7 cellular contexts compared by ENCODE assay signal in genomic region chr6:30685977-30686907, GRCh38. TPM values are rescaled to one million over a fixed set of nuclear protein-coding genes. Genes with fewer than 3 reads are reported as not detected.
DNase-seq lines count a peak whose midpoint lies in the region; ATAC-seq and FAIRE-seq lines count a peak whose summit lies in the region.

A gene with protein sequence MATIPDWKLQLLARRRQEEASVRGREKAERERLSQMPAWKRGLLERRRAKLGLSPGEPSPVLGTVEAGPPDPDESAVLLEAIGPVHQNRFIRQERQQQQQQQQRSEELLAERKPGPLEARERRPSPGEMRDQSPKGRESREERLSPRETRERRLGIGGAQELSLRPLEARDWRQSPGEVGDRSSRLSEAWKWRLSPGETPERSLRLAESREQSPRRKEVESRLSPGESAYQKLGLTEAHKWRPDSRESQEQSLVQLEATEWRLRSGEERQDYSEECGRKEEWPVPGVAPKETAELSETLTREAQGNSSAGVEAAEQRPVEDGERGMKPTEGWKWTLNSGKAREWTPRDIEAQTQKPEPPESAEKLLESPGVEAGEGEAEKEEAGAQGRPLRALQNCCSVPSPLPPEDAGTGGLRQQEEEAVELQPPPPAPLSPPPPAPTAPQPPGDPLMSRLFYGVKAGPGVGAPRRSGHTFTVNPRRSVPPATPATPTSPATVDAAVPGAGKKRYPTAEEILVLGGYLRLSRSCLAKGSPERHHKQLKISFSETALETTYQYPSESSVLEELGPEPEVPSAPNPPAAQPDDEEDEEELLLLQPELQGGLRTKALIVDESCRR (minus strand): TSS chr6:30686645. CDS start chr6:30686018, 627 bp downstream.

- peak within 1 kb of the TSS; percentile 99 for H3K27ac Mint-ChIP-seq in central memory CD8-positive, alpha-beta T cell (ENCODE audit: low read depth)

- ATAC-seq in central memory CD8-positive, alpha-beta T cell (replicated peaks; ENCODE audit: extremely low read depth, poor library complexity, severe bottlenecking): peak; percentile 48
- ATAC-seq in left colon: peak; percentile 35

- H3K4me3 Mint-ChIP-seq in central memory CD8-positive, alpha-beta T cell: peak within 1 kb of the TSS; percentile 92

- H3K36me3 Mint-ChIP-seq in central memory CD8-positive, alpha-beta T cell (ENCODE audit: insufficient read depth): peaks cover 34% of the 10 kb centered on the region

- no peaks in the 10 kb centered on the region for H3K27me3 Mint-ChIP-seq in central memory CD8-positive, alpha-beta T cell

- no peaks in the 10 kb centered on the region for H3K9me3 Mint-ChIP-seq in central memory CD8-positive, alpha-beta T cell

- intact Hi-C loops in left colon (cut with DNase I, micrococcal nuclease): no loop called here

- DNase-seq in GM18507 (ENCODE audit: extremely low spot score, insufficient read length, low read depth) (no peak), LoVo (ENCODE audit: low spot score) (peak; percentile 10), left colon (peak; percentile 77 to 79), NCI-H187 treated with DMSO at 0.1 percent for 48 hours (lab: John Stamatoyannopoulos, UW) (no peak)
- peak; percentile 81 for DNase-seq in activated CD4-positive, CD25-positive, alpha-beta regulatory T cell treated with anti-CD3 and anti-CD28 coated beads, Interleukin-2, amount 50 U/mL, for 72 hours
- DNase-seq in central memory CD8-positive, alpha-beta T cell (ENCODE audit: low spot score in 2 of 2): peak; percentile 53 to 59
- DNase-seq in stimulated activated CD4-positive, alpha-beta T cell treated with anti-CD3 and anti-CD28 coated beads, Interleukin-1b, Interleukin-23, amount 100 ng/mL, for 24 hours (ENCODE audit: low read depth in 4 of 4, low spot score in 1 of 4): peak; percentile 59 to 88 (median 70)

- peak; percentile 55 for FAIRE-seq in GM18507 (lab: Jason Lieb, UNC)

- peaks cover 75% of the 10 kb centered on the region for H3K4me1 Mint-ChIP-seq in central memory CD8-positive, alpha-beta T cell

RNA-seq across cellular contexts. Expression of the gene that starts here (rescaled TPM):
- 10 to 100 TPM in 1 of 2 donors, 1 to 10 TPM in 1; 6.3 to 16.7 TPM for total RNA-seq in left colon

Comparison
In these comparisons a context has a peak if more than half of its experiments do, and no peak if none do; other contexts are left out.
1. DNase-seq: peak in LoVo (single experiment), activated CD4-positive, CD25-positive, alpha-beta regulatory T cell treated with anti-CD3 and anti-CD28 coated beads, Interleukin-2, amount 50 U/mL, for 72 hours (single experiment), central memory CD8-positive, alpha-beta T cell (2 of 2), left colon (2 of 2) and stimulated activated CD4-positive, alpha-beta T cell treated with anti-CD3 and anti-CD28 coated beads, Interleukin-1b, Interleukin-23, amount 100 ng/mL, for 24 hours (4 of 4); none in GM18507 (single experiment) and NCI-H187 treated with DMSO at 0.1 percent for 48 hours (single experiment).